In the genomic region with DNA sequence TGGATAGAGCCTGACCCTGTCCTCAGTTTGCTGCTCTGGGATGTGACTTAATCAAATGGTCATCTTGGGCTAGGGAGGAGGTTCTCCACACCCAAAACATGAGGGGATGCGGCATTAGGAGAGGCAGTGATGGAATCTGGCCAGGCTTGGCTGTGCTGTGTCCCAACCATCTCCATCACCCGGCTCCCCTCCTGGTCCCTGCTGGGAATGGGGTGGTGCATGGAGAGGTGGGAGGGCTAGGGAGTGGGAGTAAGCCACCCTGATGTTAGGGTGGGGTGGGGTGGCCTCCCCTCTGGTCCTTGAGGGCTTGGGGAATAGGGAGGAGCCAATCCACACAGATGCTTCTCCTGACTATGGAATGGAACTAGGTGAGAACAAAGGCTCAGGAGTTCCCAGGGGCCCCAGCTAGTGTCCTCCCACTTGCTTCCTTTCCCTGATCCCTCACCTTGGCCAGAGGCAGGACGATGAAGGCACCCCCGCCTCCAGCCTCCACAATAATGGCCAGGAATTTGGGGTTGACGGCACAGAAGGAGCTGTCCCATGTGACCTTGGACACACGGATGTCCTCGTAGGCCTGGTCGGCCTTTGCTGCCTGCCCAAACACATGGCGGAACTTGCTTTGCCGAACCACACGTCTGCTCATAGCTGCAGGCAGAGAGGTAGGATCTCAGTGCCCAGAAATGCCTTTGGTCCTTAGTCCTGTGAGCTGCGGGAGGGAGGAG, we compare ENCODE assay signal across 13 cellular contexts. TPM values are rescaled to one million over a fixed set of nuclear protein-coding genes. Genes with fewer than 3 reads are reported as not detected.
A peak's percentile ranks its signal among the peaks of the same experiment; 100 is the strongest.
DNase-seq lines count a peak whose midpoint lies in the region; ATAC-seq and TF ChIP-seq lines count a peak whose summit lies in the region.
"Had no signal": no experiment of that assay in that cellular context is flagged by ENCODE, and none has a peak within 500 bp of the region (broad histone marks: within the 10 kb centered on the region; RNA-seq: fewer than 3 reads in every experiment).

No MANE protein-coding gene starts in this region.

- H2BK5ac ChIP-seq in trophoblast cell (ENCODE audit: low read depth, low read length, poor library complexity), result no peak overlapping the region

- H3K79me2 ChIP-seq in trophoblast cell (ENCODE audit: control insufficient read depth, insufficient read depth, low read length, poor library complexity), result peaks cover 3% of the 10 kb centered on the region

- H3K79me1 ChIP-seq in trophoblast cell (ENCODE audit: low read length), result peaks cover 16% of the 10 kb centered on the region

- H2AFZ ChIP-seq in trophoblast cell (ENCODE audit: insufficient read depth, low read length, poor library complexity), result no peak overlapping the region

- peak overlapping the region; percentile 17 for H2BK12ac ChIP-seq in trophoblast cell (ENCODE audit: low read length)

- peaks cover 53% of the 10 kb centered on the region for H3K4me1 Mint-ChIP-seq in activated T-cell treated with anti-CD3 and anti-CD28 coated beads, Interleukin-2, amount 50 U/mL, for 4 hours (ENCODE audit: low read depth)
- peaks cover 16% of the 10 kb centered on the region for H3K4me1 Mint-ChIP-seq in Caco-2 (ENCODE audit: low read depth, unreplicated experiment)

- H4K91ac ChIP-seq in trophoblast cell (ENCODE audit: low read depth, low read length), result peak overlapping the region; percentile 6

- H3K4ac ChIP-seq in trophoblast cell (ENCODE audit: low read depth, low read length), result no peak overlapping the region

- no TSS peak for BruUV-seq in Caco-2 (replicated peaks; lab: Mats Ljungman, UMichigan)

- no peak overlapping the region for H4K12ac ChIP-seq in trophoblast cell (ENCODE audit: low read depth, low read length)

- no peak overlapping the region for H3K9ac ChIP-seq in trophoblast cell (ENCODE audit: low read length)

- H3K9me3 ChIP-seq in Caco-2 (no peaks in the 10 kb centered on the region), trophoblast cell (ENCODE audit: insufficient read depth, low read depth, low read length) (peaks cover 3% of the 10 kb centered on the region), lower lobe of right lung (no peaks in the 10 kb centered on the region)

- no peaks in the 10 kb centered on the region for H3K27me3 Mint-ChIP-seq in activated T-cell treated with anti-CD3 and anti-CD28 coated beads, Interleukin-2, amount 50 U/mL, for 4 hours (ENCODE audit: low read depth)
- peaks cover 5% of the 10 kb centered on the region for H3K27me3 Mint-ChIP-seq in Caco-2 (ENCODE audit: insufficient read depth, unreplicated experiment)

- no peaks in the 10 kb centered on the region for H3K36me3 Mint-ChIP-seq in activated T-cell treated with anti-CD3 and anti-CD28 coated beads, Interleukin-2, amount 50 U/mL, for 4 hours (ENCODE audit: insufficient read depth)
- peaks cover 10% of the 10 kb centered on the region for H3K36me3 Mint-ChIP-seq in Caco-2 (ENCODE audit: insufficient read depth, unreplicated experiment)

- intact Hi-C loops in Caco-2 (cut with micrococcal nuclease; ENCODE audit: unreplicated experiment), result no loop called here
- intact Hi-C loops in lower lobe of right lung (cut with DNase I), result no loop called here

- H2BK120ac ChIP-seq in trophoblast cell (ENCODE audit: insufficient read depth, low read length, poor library complexity), result no peak overlapping the region

- H3K4me1 ChIP-seq in Caco-2, result peaks cover 22% of the 10 kb centered on the region
- peaks cover 44 to 56% of the 10 kb centered on the region in 2 experiments for H3K4me1 ChIP-seq in trophoblast cell (ENCODE audit: control insufficient read depth in 1 of 2, insufficient read depth in 2 of 2, low read length in 2 of 2)
- H3K4me1 ChIP-seq in lower lobe of right lung, result peaks cover 43% of the 10 kb centered on the region

- no peak overlapping the region for H3K14ac ChIP-seq in trophoblast cell (ENCODE audit: low read length)

- H3K27ac ChIP-seq in coronary artery, result peak overlapping the region; percentile 56 to 77
- no peak overlapping the region for H3K27ac ChIP-seq in trophoblast cell (ENCODE audit: low read depth, low read length)
- H3K27ac ChIP-seq in lower lobe of right lung, result no peak overlapping the region

- CTCF ChIA-PET in Caco-2 (lab: Charles Lee), result no interaction called here

- H3K36me3 ChIP-seq in Caco-2 (ENCODE audit: control insufficient read depth, insufficient read depth, low read length) (no peaks in the 10 kb centered on the region), trophoblast cell (ENCODE audit: control insufficient read depth in 1 of 2, insufficient read depth in 2 of 2, low read length in 2 of 2) (no peaks in the 10 kb centered on the region), lower lobe of right lung (no peaks in the 10 kb centered on the region)

- peak overlapping the region; percentile 21 for H3K4me3 Mint-ChIP-seq in activated T-cell treated with anti-CD3 and anti-CD28 coated beads, Interleukin-2, amount 50 U/mL, for 4 hours
- peak overlapping the region; percentile 10 for H3K4me3 Mint-ChIP-seq in Caco-2 (ENCODE audit: unreplicated experiment)

- POLR2A ChIA-PET in Caco-2 (lab: Charles Lee), result no interaction called here

- H3K4me3 ChIP-seq in Caco-2 (ENCODE audit: low read depth, low read length) (no peak overlapping the region), coronary artery (peak overlapping the region; percentile 81), trophoblast cell (ENCODE audit: low read depth, low read length) (no peak overlapping the region), lower lobe of right lung (no peak overlapping the region)

- no peak overlapping the region for H3K4me2 ChIP-seq in trophoblast cell (ENCODE audit: low read length)

- WGBS in trophoblast cell (ENCODE audit: extremely low coverage, insufficient coverage, insufficient read length), result no CpG with 5 or more reads among the region's 12 CpGs

- H3K27ac Mint-ChIP-seq in Caco-2 (ENCODE audit: unreplicated experiment), result no peak overlapping the region

- TF ChIP-seq CTCF in Caco-2 (IDR thresholded peaks at IDR 0.05; ENCODE audit: insufficient read depth in 1 of 2, low read depth in 1 of 2, low read length in 1 of 2, severe bottlenecking in 1 of 2, unreplicated experiment in 1 of 2) (no peak), coronary artery (IDR thresholded peaks at IDR 0.05) (no peak), lower lobe of right lung (IDR thresholded peaks at IDR 0.05) (no peak)

- peak overlapping the region; percentile 3 for H2AK5ac ChIP-seq in trophoblast cell (ENCODE audit: low read length)

- no peak overlapping the region for H3K18ac ChIP-seq in trophoblast cell (ENCODE audit: low read length)

- H4K8ac ChIP-seq in trophoblast cell (ENCODE audit: low read depth, low read length), result no peak overlapping the region

- peaks cover 8% of the 10 kb centered on the region for H3K27me3 ChIP-seq in Caco-2 (replicated peaks; ENCODE audit: control insufficient read depth, insufficient read depth, low read length)
- peaks cover 14% of the 10 kb centered on the region for H3K27me3 ChIP-seq in trophoblast cell (ENCODE audit: insufficient read depth, low read length)
- H3K27me3 ChIP-seq in lower lobe of right lung (ENCODE audit: low read depth), result peaks cover 8% of the 10 kb centered on the region

- ATAC-seq in activated T-cell treated with anti-CD3 and anti-CD28 coated beads, Interleukin-2, amount 50 U/mL, for 4 hours, result no peak
- ATAC-seq in GM21515 (IDR thresholded peaks at IDR 0.05; ENCODE audit: unreplicated experiment) (no peak), lower lobe of right lung (no peak)
- ATAC-seq: stimulated activated naive CD8-positive, alpha-beta T cell treated with anti-CD3 and anti-CD28 coated beads, Interleukin-15, Interleukin-2, amounts not matched to agents 100 U/mL and 50 U/mL, for 24 hours had no signal

- H3K9me3 Mint-ChIP-seq in activated T-cell treated with anti-CD3 and anti-CD28 coated beads, Interleukin-2, amount 50 U/mL, for 4 hours, result no peaks in the 10 kb centered on the region
- H3K9me3 Mint-ChIP-seq in Caco-2 (ENCODE audit: unreplicated experiment), result no peaks in the 10 kb centered on the region

- no peak for DNase-seq in activated T-cell treated with anti-CD3 and anti-CD28 coated beads, Interleukin-2, amount 50 U/mL, for 4 hours
- no peak for DNase-seq in activated T-cell treated with anti-CD3 and anti-CD28 coated beads, Interleukin-2, amount 50 U/mL, for 48 hours
- no peak for DNase-seq in Caco-2
- DNase-seq in coronary artery (ENCODE audit: low spot score), result no peak
- no peak for DNase-seq in trophoblast cell
- DNase-seq in cerebellum (ENCODE audit: low spot score), result no peak
- no peak for DNase-seq in lower lobe of right lung
- DNase-seq: activated CD8-positive, alpha-beta memory T cell treated with anti-CD3 and anti-CD28 coated beads, Interleukin-2, amount 50 U/mL, for 4 hours; amygdala; NCI-H1092 treated with DMSO at 0.1 percent for 48 hours; SIG-M5; stimulated activated naive CD8-positive, alpha-beta T cell treated with anti-CD3 and anti-CD28 coated beads, Interleukin-15, Interleukin-2, amounts not matched to agents 100 U/mL and 50 U/mL, for 24 hours had no signal

- H3K23ac ChIP-seq in trophoblast cell (ENCODE audit: low read length), result no peak overlapping the region

RNA-seq across cellular contexts. Expression of a gene that starts 1.8 kb away (rescaled TPM):
- 10 to 100 TPM in 2 of 3 donors, 1 to 10 TPM in 1; 9.8 to 12.3 (median 11.8) TPM for total RNA-seq in activated T-cell treated with anti-CD3 and anti-CD28 coated beads, Interleukin-2, amount 50 U/mL, for 4 hours
- total RNA-seq in Caco-2 (2022) (2.8 and 2.9 TPM in 2 replicates), cerebellum (1.3 TPM), lower lobe of right lung (6.6 TPM)
- 10.5 and 11.5 TPM in 2 replicates for polyA plus RNA-seq in trophoblast cell (2013)

RNA-seq across cellular contexts. Expression of a gene that starts 28.0 kb away (rescaled TPM):
- 10 to 100 TPM; 33.3 to 40.7 (median 40.4) TPM for total RNA-seq in activated T-cell treated with anti-CD3 and anti-CD28 coated beads, Interleukin-2, amount 50 U/mL, for 4 hours
- 7.7 and 10.4 TPM in 2 replicates for total RNA-seq in Caco-2 (2022)
- polyA plus RNA-seq in trophoblast cell (2013), result 1.6 and 1.9 TPM in 2 replicates
- total RNA-seq in cerebellum, result 28.6 TPM
- 6.6 TPM for total RNA-seq in lower lobe of right lung

RNA-seq across cellular contexts. Expression of a gene that starts 31.5 kb away (rescaled TPM):
- 10 to 100 TPM; 79.3 to 91.3 (median 90.8) TPM for total RNA-seq in activated T-cell treated with anti-CD3 and anti-CD28 coated beads, Interleukin-2, amount 50 U/mL, for 4 hours
- total RNA-seq in Caco-2 (2022) (46.5 and 47.0 TPM in 2 replicates), cerebellum (35.7 TPM), lower lobe of right lung (53.1 TPM)
- 33.6 and 35.0 TPM in 2 replicates for polyA plus RNA-seq in trophoblast cell (2013)

RNA-seq across cellular contexts. Expression of a gene that starts 52.4 kb away (rescaled TPM):
- 10 to 100 TPM; 40.9 to 53.9 (median 42.1) TPM for total RNA-seq in activated T-cell treated with anti-CD3 and anti-CD28 coated beads, Interleukin-2, amount 50 U/mL, for 4 hours
- total RNA-seq in Caco-2 (2022) (43.9 and 49.2 TPM in 2 replicates), cerebellum (11.7 TPM), lower lobe of right lung (62.7 TPM)
- 17.1 and 19.5 TPM in 2 replicates for polyA plus RNA-seq in trophoblast cell (2013)

RNA-seq across cellular contexts. Expression of a gene that starts 54.1 kb away (rescaled TPM):
- total RNA-seq in activated T-cell treated with anti-CD3 and anti-CD28 coated beads, Interleukin-2, amount 50 U/mL, for 4 hours, result 10 to 100 TPM in 1 of 3 donors, 1 to 10 TPM in 2; 7.6 to 10.6 (median 9.9) TPM
- 9.6 and 10.5 TPM in 2 replicates for total RNA-seq in Caco-2 (2022)
- 2.3 and 2.8 TPM in 2 replicates for polyA plus RNA-seq in trophoblast cell (2013)
- total RNA-seq in cerebellum, result 1.8 TPM
- total RNA-seq in lower lobe of right lung, result 14.3 TPM

Comparison
In these comparisons a context has a peak if more than half of its experiments do, and no peak if none do; other contexts are left out.
1. H3K27ac ChIP-seq: peak in coronary artery (2 of 2); none in trophoblast cell (single experiment) and lower lobe of right lung (single experiment).